15 cellular contexts compared by ENCODE assay signal in the genomic region with DNA sequence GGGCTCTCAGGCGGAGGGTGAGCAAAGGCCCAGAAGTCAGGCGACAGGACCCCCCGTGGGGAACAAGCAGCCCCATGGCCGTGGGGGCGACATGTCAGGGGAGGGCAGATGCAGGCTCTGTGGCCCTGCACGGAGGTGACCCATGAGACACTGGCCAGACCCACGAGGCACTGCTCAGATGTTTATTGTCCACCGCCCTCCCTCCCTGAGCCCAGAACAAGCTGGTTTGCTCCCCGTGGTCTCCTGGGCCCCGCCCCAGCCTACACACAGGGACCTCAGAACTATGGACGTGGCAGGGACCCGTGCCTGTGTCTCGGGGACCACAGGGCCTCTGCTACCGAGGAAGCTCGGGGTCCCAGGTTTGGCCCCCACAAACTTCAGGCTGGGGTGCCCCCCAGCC. TPM values are rescaled to one million over a fixed set of nuclear protein-coding genes. Genes with fewer than 3 reads are reported as not detected.
A peak's percentile ranks its signal among the peaks of the same experiment; 100 is the strongest.
DNase-seq lines count a peak whose midpoint lies in the region; ATAC-seq and TF ChIP-seq lines count a peak whose summit lies in the region.
"Had no signal": no experiment of that assay in that cellular context is flagged by ENCODE, and none has a peak within 500 bp of the region (broad histone marks: within the 10 kb centered on the region; RNA-seq: fewer than 3 reads in every experiment).

No MANE protein-coding gene starts in this region.

- POLR2A ChIA-PET in activated CD8-positive, alpha-beta T cell treated with anti-CD3 and anti-CD28 coated beads, Interleukin-2, amount 10 ng/mL, durations not matched to agents 7 days and 5 days (lab: Charles Lee): interaction anchor here (0.7 to 1.9 kb wide), 4 partner anchors 37 to 70 kb away, joined by 3 to 7 read pairs (median 6); partner anchors contain the start of genes MAN1B1, PAXX and SAPCD2

- H3K4me3 Mint-ChIP-seq in CD14-positive monocyte: peak overlapping the region; percentile 87 to 92
- H3K4me3 Mint-ChIP-seq in activated CD8-positive, alpha-beta T cell treated with anti-CD3 and anti-CD28 coated beads, Interleukin-2, amount 10 ng/mL, durations not matched to agents 7 days and 5 days: peak overlapping the region; percentile 71
- peak overlapping the region; percentile 80 to 92 (median 85) for H3K4me3 Mint-ChIP-seq in naive B cell

- no peak for TF ChIP-seq POLR2A in lower leg skin (IDR thresholded peaks at IDR 0.05)

- ATAC-seq in activated CD8-positive, alpha-beta T cell treated with anti-CD3 and anti-CD28 coated beads, Interleukin-2, amount 10 ng/mL, durations not matched to agents 7 days and 5 days: no peak
- ATAC-seq in naive B cell (ENCODE audit: low read depth in 2 of 2) (no peak), HG02610 (IDR thresholded peaks at IDR 0.05; ENCODE audit: unreplicated experiment) (no peak), HG02759 (IDR thresholded peaks at IDR 0.05; ENCODE audit: unreplicated experiment) (no peak)

- no peak for TF ChIP-seq CTCF in CD14-positive monocyte (IDR thresholded peaks at IDR 0.05)
- TF ChIP-seq CTCF in GM06990 (IDR thresholded peaks at IDR 0.05; ENCODE audit: insufficient read depth, low read length, poor library complexity, severe bottlenecking): peak; percentile 0
- TF ChIP-seq CTCF in lower leg skin (IDR thresholded peaks at IDR 0.05): no peak

- H3K36me3 Mint-ChIP-seq in CD14-positive monocyte (peaks cover 0 to 4% of the 10 kb centered on the region in 2 donors), naive B cell (no peaks in the 10 kb centered on the region)
- no peaks in the 10 kb centered on the region for H3K36me3 Mint-ChIP-seq in activated CD8-positive, alpha-beta T cell treated with anti-CD3 and anti-CD28 coated beads, Interleukin-2, amount 10 ng/mL, durations not matched to agents 7 days and 5 days (ENCODE audit: low read depth)

- H3K4me3 ChIP-seq in GM06990 (replicated peaks; ENCODE audit: low read depth, low read length) (peak overlapping the region; percentile 43), lower leg skin (ENCODE audit: low read depth, poor library complexity, severe bottlenecking) (no peak overlapping the region)
- H3K4me3 ChIP-seq: GM23338 had no signal

- WGBS in lower leg skin, 2 donors: 65 to 78% methylated on average over 13 to 15 of the region's 15 CpGs

- DNase-seq in CD14-positive monocyte (ENCODE audit: low spot score): no peak
- peak; percentile 48 for DNase-seq in GM06990 (ENCODE audit: extremely low read depth, insufficient read length)
- DNase-seq in activated CD8-positive, alpha-beta T cell treated with anti-CD3 and anti-CD28 coated beads, Interleukin-2, amount 10 ng/mL, durations not matched to agents 7 days and 5 days: peak; percentile 40
- no peak for DNase-seq in naive B cell
- DNase-seq in lower leg skin (ENCODE audit: low spot score in 2 of 2): no peak
- DNase-seq in NCI-H146 treated with DMSO at 0.1 percent for 48 hours (lab: John Stamatoyannopoulos, UW; ENCODE audit: unreplicated experiment): no peak
- DNase-seq: NCI-H187 treated with DMSO at 0.1 percent for 48 hours, SIG-M5 had no signal

- H3K27me3 ChIP-seq in GM06990 (replicated peaks; ENCODE audit: control insufficient read depth, insufficient read depth, low read length): no peaks in the 10 kb centered on the region; the same call in 1 of the 2 replicates

- H3K4me1 Mint-ChIP-seq in CD14-positive monocyte: peaks cover 54% of the 10 kb centered on the region
- H3K4me1 Mint-ChIP-seq in activated CD8-positive, alpha-beta T cell treated with anti-CD3 and anti-CD28 coated beads, Interleukin-2, amount 10 ng/mL, durations not matched to agents 7 days and 5 days (ENCODE audit: low read depth): peaks cover 66% of the 10 kb centered on the region
- peaks cover 41 to 62% (median 61%) of the 10 kb centered on the region in 3 donors for H3K4me1 Mint-ChIP-seq in naive B cell
- H3K4me1 Mint-ChIP-seq: GM23338 had no signal

- H3K27me3 Mint-ChIP-seq in CD14-positive monocyte (ENCODE audit: low read depth in 3 of 3): peaks cover 4 to 7% (median 4%) of the 10 kb centered on the region in 3 donors
- peaks cover 2% of the 10 kb centered on the region for H3K27me3 Mint-ChIP-seq in activated CD8-positive, alpha-beta T cell treated with anti-CD3 and anti-CD28 coated beads, Interleukin-2, amount 10 ng/mL, durations not matched to agents 7 days and 5 days (ENCODE audit: low read depth)
- no peaks in the 10 kb centered on the region for H3K27me3 Mint-ChIP-seq in naive B cell

- CTCF ChIA-PET in activated CD8-positive, alpha-beta T cell treated with anti-CD3 and anti-CD28 coated beads, Interleukin-2, amount 10 ng/mL, durations not matched to agents 7 days and 5 days (lab: Charles Lee): interaction anchor here (0.8 to 3.9 kb wide), 43 partner anchors 8 to 301 kb away, joined by 3 to 41 read pairs (median 6); partner anchors contain the start of genes AJM1, CLIC3, MAN1B1 and PAXX

- no peaks in the 10 kb centered on the region for H3K9me3 Mint-ChIP-seq in CD14-positive monocyte
- no peaks in the 10 kb centered on the region for H3K9me3 Mint-ChIP-seq in activated CD8-positive, alpha-beta T cell treated with anti-CD3 and anti-CD28 coated beads, Interleukin-2, amount 10 ng/mL, durations not matched to agents 7 days and 5 days (ENCODE audit: insufficient read depth)
- H3K9me3 Mint-ChIP-seq in naive B cell: no peaks in the 10 kb centered on the region
- H3K9me3 Mint-ChIP-seq: activated T-helper 1 cell treated with anti-CD3 and anti-CD28 coated beads, Interleukin-12 subunit alpha, Interleukin-12 subunit beta, Interleukin-2, Interleukin-4 antibody, amounts not matched to agents 30 ng/mL and 10 ng/mL and 1 ng/mL, durations not matched to agents 14 hours and 24 hours and 36 hours; GM23338 had no signal

- no peaks in the 10 kb centered on the region for H3K36me3 ChIP-seq in GM06990 (ENCODE audit: control insufficient read depth, insufficient read depth, low read length)
- H3K36me3 ChIP-seq: WERI-Rb-1 had no signal

- intact Hi-C loops in CD14-positive monocyte (cut with micrococcal nuclease) (loop anchor here (5.0 to 10.0 kb wide), 6 partner anchors 33 to 243 kb away; partner anchors contain the start of genes AJM1 (in 1 of the 2), C8G (in 1 of the 2), CLIC3 (in 1 of the 2) and FBXW5 (in 1 of the 2)), lower leg skin (cut with DNase I; ENCODE audit: low total_unique reads) (loop anchor here (5.0 kb wide), 1 partner anchor 248 kb away; no protein-coding TSS in a partner anchor)

- H3K27ac Mint-ChIP-seq in CD14-positive monocyte (peak overlapping the region; percentile 87 to 94 (median 91)), naive B cell (peak overlapping the region in 2 of 6 donors; percentile 19 to 39)
- H3K27ac Mint-ChIP-seq in activated CD8-positive, alpha-beta T cell treated with anti-CD3 and anti-CD28 coated beads, Interleukin-2, amount 10 ng/mL, durations not matched to agents 7 days and 5 days: peak overlapping the region; percentile 88
- H3K27ac Mint-ChIP-seq: GM23338 had no signal

RNA-seq across cellular contexts. Expression of gene FUT7, which starts 1.9 kb away (rescaled TPM):
- polyA plus RNA-seq in CD14-positive monocyte (10 to 100 TPM; 10.5 to 13.4 TPM), naive B cell (ENCODE audit: low read depth in 6 of 6) (1 to 10 TPM in 5 of 6 donors, under 1 TPM in 1; 0.93 to 7.4 (median 2.9) TPM)
- 1 to 10 TPM; 2.5 to 2.6 TPM for total RNA-seq in activated CD8-positive, alpha-beta T cell treated with anti-CD3 and anti-CD28 coated beads, Interleukin-2, amount 10 ng/mL, durations not matched to agents 7 days and 5 days
- total RNA-seq in lower leg skin: under 1 TPM in 2 of 4 donors, not detected in 2; 0.22 to 0.39 TPM
- total RNA-seq: G401, GM23338, myocyte had no signal
- polyA plus RNA-seq: GM23338 had no signal

RNA-seq across cellular contexts. Expression of gene ABCA2, which starts 2.0 kb away (rescaled TPM):
- polyA plus RNA-seq in CD14-positive monocyte (under 1 TPM; 0.18 to 0.40 TPM), naive B cell (ENCODE audit: low read depth in 6 of 6) (1 to 10 TPM in 3 of 6 donors, under 1 TPM in 2, not detected in 1; 0.63 to 3.9 (median 1.3) TPM)
- 10 to 100 TPM; 61.5 to 62.0 TPM for total RNA-seq in activated CD8-positive, alpha-beta T cell treated with anti-CD3 and anti-CD28 coated beads, Interleukin-2, amount 10 ng/mL, durations not matched to agents 7 days and 5 days
- 10 to 100 TPM; 18.2 to 27.6 (median 23.7) TPM for total RNA-seq in lower leg skin

RNA-seq across cellular contexts. Expression of gene NPDC1, which starts 16.0 kb away (rescaled TPM):
- polyA plus RNA-seq in CD14-positive monocyte (under 1 TPM in 1 of 2 donors, not detected in 1; 0.51 TPM), naive B cell (ENCODE audit: low read depth in 6 of 6) (under 1 TPM in 1 of 6 donors, not detected in 5; 0.68 TPM)
- 10 to 100 TPM; 20.1 to 29.9 TPM for total RNA-seq in activated CD8-positive, alpha-beta T cell treated with anti-CD3 and anti-CD28 coated beads, Interleukin-2, amount 10 ng/mL, durations not matched to agents 7 days and 5 days
- total RNA-seq in lower leg skin: 10 to 100 TPM; 29.1 to 63.9 (median 56.1) TPM

RNA-seq across cellular contexts. Expression of gene ENTPD2, which starts 23.9 kb away (rescaled TPM):
- polyA plus RNA-seq in CD14-positive monocyte: not detected
- under 1 TPM in 1 of 2 experiments, not detected in 1; 0.34 TPM for total RNA-seq in activated CD8-positive, alpha-beta T cell treated with anti-CD3 and anti-CD28 coated beads, Interleukin-2, amount 10 ng/mL, durations not matched to agents 7 days and 5 days
- not detected for polyA plus RNA-seq in naive B cell (ENCODE audit: low read depth in 6 of 6)
- 10 to 100 TPM; 10.1 to 14.7 (median 12.1) TPM for total RNA-seq in lower leg skin
- total RNA-seq: activated T-helper 1 cell treated with anti-CD3 and anti-CD28 coated beads, Interleukin-12 subunit alpha, Interleukin-12 subunit beta, Interleukin-2, Interleukin-4 antibody, amounts not matched to agents 30 ng/mL and 10 ng/mL and 1 ng/mL, durations not matched to agents 14 hours and 24 hours and 36 hours; G401 had no signal

RNA-seq across cellular contexts. Expression of gene CLIC3, which starts 33.6 kb away (rescaled TPM):
- polyA plus RNA-seq in CD14-positive monocyte (under 1 TPM in 1 of 2 donors, not detected in 1; 0.51 TPM), naive B cell (ENCODE audit: low read depth in 6 of 6) (1 to 10 TPM in 3 of 6 donors, under 1 TPM in 2, not detected in 1; 0.82 to 2.7 (median 1.1) TPM)
- 1 to 10 TPM; 3.6 to 4.8 TPM for total RNA-seq in activated CD8-positive, alpha-beta T cell treated with anti-CD3 and anti-CD28 coated beads, Interleukin-2, amount 10 ng/mL, durations not matched to agents 7 days and 5 days
- 100 to 1,000 TPM; 114 to 328 (median 163) TPM for total RNA-seq in lower leg skin
- total RNA-seq: activated T-helper 1 cell treated with anti-CD3 and anti-CD28 coated beads, Interleukin-12 subunit alpha, Interleukin-12 subunit beta, Interleukin-2, Interleukin-4 antibody, amounts not matched to agents 30 ng/mL and 10 ng/mL and 1 ng/mL, durations not matched to agents 14 hours and 24 hours and 36 hours; myocyte had no signal

Comparison
In these comparisons a context has a peak if more than half of its experiments do, and no peak if none do; other contexts are left out.
1. DNase-seq: peak in GM06990 (single experiment) and activated CD8-positive, alpha-beta T cell treated with anti-CD3 and anti-CD28 coated beads, Interleukin-2, amount 10 ng/mL, durations not matched to agents 7 days and 5 days (single experiment); none in CD14-positive monocyte (single experiment), naive B cell (single experiment), lower leg skin (0 of 2) and NCI-H146 treated with DMSO at 0.1 percent for 48 hours (single experiment).
2. Peak in every context shown above with its lines, with median percentiles within 50 percentile points of each other: H3K4me3 Mint-ChIP-seq.